16 cellular contexts compared by ENCODE assay signal in the genomic region with DNA sequence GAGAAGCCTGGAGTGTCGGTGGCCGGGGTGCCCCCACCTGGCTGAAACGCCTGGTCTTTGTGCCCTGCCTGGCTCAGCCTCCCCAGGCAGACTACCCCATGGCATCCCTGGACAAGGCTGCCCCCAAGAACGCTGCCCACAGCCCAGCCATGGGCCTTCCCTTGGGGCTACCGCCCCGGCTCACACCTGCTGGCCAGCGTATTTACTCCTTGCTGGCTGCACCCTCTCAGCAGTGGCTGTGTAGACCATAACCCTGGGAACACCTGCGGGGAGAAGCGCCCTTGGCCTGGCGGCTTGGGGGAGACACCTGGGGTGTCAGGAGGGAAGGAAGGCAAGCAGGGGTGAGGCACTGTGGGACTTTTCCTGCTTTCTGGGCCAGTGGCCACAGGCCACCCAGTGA. TPM values are rescaled to one million over a fixed set of nuclear protein-coding genes. Genes with fewer than 3 reads are reported as not detected.
DNase-seq lines count a peak whose midpoint lies in the region; ATAC-seq and TF ChIP-seq lines count a peak whose summit lies in the region.
"Had no signal": no experiment of that assay in that cellular context is flagged by ENCODE, and none has a peak within 500 bp of the region (broad histone marks: within the 10 kb centered on the region; RNA-seq: fewer than 3 reads in every experiment).

No MANE protein-coding gene starts in this region.

- H3K27ac ChIP-seq in WERI-Rb-1 (no peak overlapping the region), temporal lobe (ENCODE audit: low read depth, low read length) (peak overlapping the region; percentile 58)
- H3K27ac ChIP-seq: pancreas, tibial artery had no signal

- H3K36me3 ChIP-seq in WERI-Rb-1 (peaks cover 8% of the 10 kb centered on the region), mucosa of descending colon (ENCODE audit: low read depth) (no peaks in the 10 kb centered on the region)
- H3K36me3 ChIP-seq: MG63, pancreas had no signal

- peaks cover 17% of the 10 kb centered on the region for H3K4me1 ChIP-seq in mucosa of descending colon (ENCODE audit: low read depth)
- H3K4me1 ChIP-seq: pancreas had no signal

- no peak for TF ChIP-seq CTCF in WERI-Rb-1 (IDR thresholded peaks at IDR 0.05; ENCODE audit: low read depth, low read length)
- TF ChIP-seq CTCF in mucosa of descending colon (IDR thresholded peaks at IDR 0.05), result no peak

- intact Hi-C loops in mucosa of descending colon (cut with DNase I, micrococcal nuclease), result no loop called here

- DNase-seq in activated naive CD4-positive, alpha-beta T cell treated with anti-CD3 and anti-CD28 coated beads, Interleukin-2, amount 50 U/mL, for 16 hours, result peak; percentile 9
- DNase-seq in activated naive CD4-positive, alpha-beta T cell (lab: John Stamatoyannopoulos, UW), result no peak
- peak; percentile 5 for DNase-seq in WERI-Rb-1
- peak in 2 of 3 donors; percentile 45 to 54 for DNase-seq in mucosa of descending colon
- no peak for DNase-seq in activated CD4-positive, alpha-beta T cell treated with anti-CD3 and anti-CD28 coated beads for 4 hours
- no peak for DNase-seq in effector CD4-positive, alpha-beta T cell
- DNase-seq: activated CD4-positive, alpha-beta T cell treated with anti-CD3 and anti-CD28 coated beads, Interleukin-2, amount 10 ng/mL, durations not matched to agents 24 days and 14 days; CD4-positive, alpha-beta memory T cell; naive B cell; NCI-H187; NK-92 treated with Interleukin-12 subunit alpha and Interleukin-12 subunit beta, amount 100 ng/mL, for 24 hours had no signal

- H3K9me3 ChIP-seq in WERI-Rb-1 (ENCODE audit: severe bottlenecking) (no peaks in the 10 kb centered on the region), mucosa of descending colon (no peaks in the 10 kb centered on the region)
- H3K9me3 ChIP-seq: MG63, pancreas, tibial artery had no signal

- H3K27me3 ChIP-seq in WERI-Rb-1 (ENCODE audit: insufficient read depth, low read depth, severe bottlenecking), result no peaks in the 10 kb centered on the region
- H3K27me3 ChIP-seq: MG63, pancreas, tibial artery had no signal

- no peak for ATAC-seq in mucosa of descending colon
- ATAC-seq in GM21447 (IDR thresholded peaks at IDR 0.05; ENCODE audit: unreplicated experiment), result no peak

- no peak overlapping the region for H3K4me3 ChIP-seq in WERI-Rb-1 (ENCODE audit: low read depth, low read length)
- no peak overlapping the region for H3K4me3 ChIP-seq in mucosa of descending colon
- H3K4me3 ChIP-seq: MG63, pancreas, tibial artery had no signal

RNA-seq across cellular contexts. Expression of a gene that starts 17.3 kb away (rescaled TPM):
- total RNA-seq in mucosa of descending colon, result 10 to 100 TPM; 34.0 to 55.5 (median 40.4) TPM
- total RNA-seq in temporal lobe, result 18.2 TPM

RNA-seq across cellular contexts. Expression of a gene that starts 21.4 kb away (rescaled TPM):
- total RNA-seq in mucosa of descending colon, result 100 to 1,000 TPM in 1 of 3 donors, 10 to 100 TPM in 2; 47.1 to 132 (median 76.8) TPM
- 0.98 TPM for total RNA-seq in temporal lobe

RNA-seq across cellular contexts. Expression of a gene that starts 35.6 kb away (rescaled TPM):
- total RNA-seq in mucosa of descending colon, result 100 to 1,000 TPM in 1 of 3 donors, 10 to 100 TPM in 2; 76.4 to 119 (median 76.9) TPM
- total RNA-seq in temporal lobe, result 7.1 TPM

RNA-seq across cellular contexts. Expression of a gene that starts 43.7 kb away (rescaled TPM):
- total RNA-seq in mucosa of descending colon (1 to 10 TPM; 3.5 to 5.3 (median 4.3) TPM), temporal lobe (4.7 TPM)

RNA-seq across cellular contexts. Expression of a gene that starts 46.1 kb away (rescaled TPM):
- total RNA-seq in mucosa of descending colon (10 to 100 TPM; 23.0 to 32.7 (median 23.5) TPM), temporal lobe (7.1 TPM)

Comparison
In these comparisons a context has a peak if more than half of its experiments do, and no peak if none do; other contexts are left out.
1. DNase-seq: peak in activated naive CD4-positive, alpha-beta T cell treated with anti-CD3 and anti-CD28 coated beads, Interleukin-2, amount 50 U/mL, for 16 hours (single experiment), WERI-Rb-1 (single experiment) and mucosa of descending colon (2 of 3); none in activated naive CD4-positive, alpha-beta T cell (0 of 4), activated CD4-positive, alpha-beta T cell treated with anti-CD3 and anti-CD28 coated beads for 4 hours (0 of 2) and effector CD4-positive, alpha-beta T cell (single experiment).
2. RNA of a gene that starts 21.4 kb away (total RNA-seq): 47.1 to 132 TPM in mucosa of descending colon; 0.98 TPM in temporal lobe (single experiment); every median in the first group is over 10 times any median in the second.